8 cellular contexts compared by ENCODE assay signal in the genomic region with DNA sequence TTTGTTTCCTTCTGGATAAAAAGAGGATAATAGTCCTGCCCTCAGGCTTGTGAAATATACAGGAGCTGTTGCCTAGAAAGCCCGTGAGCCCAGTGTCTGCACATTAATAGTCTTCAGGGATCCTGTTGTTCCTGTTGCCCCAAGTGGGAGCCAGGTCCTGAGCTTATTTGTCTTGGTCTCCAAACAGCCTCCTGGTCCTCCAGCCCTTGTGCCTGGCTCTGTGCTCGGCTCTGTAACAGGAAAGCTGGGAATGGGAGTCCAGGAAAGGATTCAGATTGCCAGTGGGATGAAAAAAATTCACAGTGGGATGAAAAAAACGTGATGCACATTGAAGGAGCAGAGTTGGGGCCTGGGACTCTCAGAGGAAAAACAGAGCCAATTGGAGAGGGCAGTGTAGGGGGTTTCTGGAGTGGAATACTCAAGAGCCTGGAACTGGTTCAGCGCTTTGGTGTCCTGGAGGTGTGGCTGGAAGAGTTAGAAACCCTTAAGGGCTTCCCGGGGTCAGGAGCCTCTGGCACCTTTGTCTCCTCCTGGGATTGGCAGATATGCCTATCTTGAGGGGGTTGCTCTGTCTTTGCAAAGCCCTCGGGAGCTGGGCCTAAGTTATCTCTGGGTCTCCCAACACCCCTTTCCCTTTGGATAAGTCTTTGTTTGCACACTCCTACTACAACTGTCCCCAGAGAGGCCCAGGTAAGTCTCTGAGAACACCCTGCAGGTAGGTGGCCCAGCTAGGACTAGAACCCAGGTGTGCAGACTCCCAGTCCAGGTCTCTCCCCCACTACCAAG. TPM values are rescaled to one million over a fixed set of nuclear protein-coding genes. Genes with fewer than 3 reads are reported as not detected.
DNase-seq lines count a peak whose midpoint lies in the region; ATAC-seq, FAIRE-seq and TF ChIP-seq lines count a peak whose summit lies in the region.

No MANE protein-coding gene starts in this region.

- no peak for FAIRE-seq in HepG2 (lab: Jason Lieb, UNC)

- DNase-seq in activated T-cell treated with anti-CD3 and anti-CD28 coated beads, Interleukin-2, amount 50 U/mL, for 4 hours: no peak
- no peak for DNase-seq in activated T-cell treated with anti-CD3 and anti-CD28 coated beads, Interleukin-2, amount 50 U/mL, for 48 hours
- DNase-seq in adipocyte (ENCODE audit: low read depth) (no peak), HepG2 (ENCODE audit: low spot score) (no peak), transverse colon (no peak), NCI-H128 (lab: John Stamatoyannopoulos, UW; ENCODE audit: unreplicated experiment) (no peak), posterior vena cava (ENCODE audit: low spot score) (no peak)
- no peak for DNase-seq in activated CD4-positive, alpha-beta T cell treated with anti-CD3 and anti-CD28 coated beads, Interleukin-2, amount 50 U/mL, for 1 hour

- H3K4me1 Mint-ChIP-seq in activated T-cell treated with anti-CD3 and anti-CD28 coated beads, Interleukin-2, amount 50 U/mL, for 4 hours (ENCODE audit: low read depth): peaks cover 29% of the 10 kb centered on the region

- peaks cover 7% of the 10 kb centered on the region for H3K79me2 ChIP-seq in HepG2 (ENCODE audit: insufficient read depth, low read length)

- BruUV-seq in HepG2 (replicated peaks; lab: Mats Ljungman, UMichigan): no TSS peak

- POLR2A ChIA-PET in HepG2 (lab: Yijun Ruan, JAX): interaction anchor here (1.2 to 1.7 kb wide), 4 partner anchors 12 to 110 kb away, joined by 4 to 5 read pairs (median 4); partner anchors contain the start of gene ANAPC15

- H3K27me3 ChIP-seq in adipocyte (replicated peaks; ENCODE audit: control insufficient read depth, insufficient read depth, low read length) (peaks cover 9% of the 10 kb centered on the region), HepG2 (ENCODE audit: control insufficient read depth in 1 of 2, insufficient read depth in 2 of 2, low read length in 2 of 2) (peaks cover 3 to 20% of the 10 kb centered on the region in 2 experiments; a peak in 2 of 5 replicates), transverse colon (peaks cover 3% of the 10 kb centered on the region)

- TF ChIP-seq POLR2A in HepG2 (IDR thresholded peaks at IDR 0.05; ENCODE audit: insufficient read depth in 1 of 2, low read depth in 2 of 2, low read length in 2 of 2): no peak
- TF ChIP-seq POLR2A in transverse colon (IDR thresholded peaks at IDR 0.05): no peak

- TF ChIP-seq RAD21 in HepG2 (CRISPR knock-in tag; IDR thresholded peaks at IDR 0.05): no peak

- peak overlapping the region; percentile 15 for H3K27ac ChIP-seq in HepG2 (ENCODE audit: extremely low read length, insufficient read depth, low read length)
- peak overlapping the region; percentile 98 to 100 (median 99) for H3K27ac ChIP-seq in transverse colon

- H3K9me3 ChIP-seq in adipocyte (ENCODE audit: control insufficient read depth, low read length) (no peaks in the 10 kb centered on the region), HepG2 (ENCODE audit: low read length) (no peaks in the 10 kb centered on the region), transverse colon (no peaks in the 10 kb centered on the region)

- no peaks in the 10 kb centered on the region for H3K36me3 Mint-ChIP-seq in activated T-cell treated with anti-CD3 and anti-CD28 coated beads, Interleukin-2, amount 50 U/mL, for 4 hours (ENCODE audit: insufficient read depth)

- H3K4me1 ChIP-seq in adipocyte (ENCODE audit: control insufficient read depth, insufficient read depth, low read length): peaks cover 18% of the 10 kb centered on the region
- peaks cover 35% of the 10 kb centered on the region for H3K4me1 ChIP-seq in HepG2 (ENCODE audit: insufficient read depth, low read length)
- peaks cover 5 to 27% (median 22%) of the 10 kb centered on the region in 4 donors for H3K4me1 ChIP-seq in transverse colon

- TF ChIP-seq CTCF in HepG2 (CRISPR knock-in tag; IDR thresholded peaks at IDR 0.05) (no peak), transverse colon (IDR thresholded peaks at IDR 0.05) (no peak)

- no peak for ATAC-seq in activated T-cell treated with anti-CD3 and anti-CD28 coated beads, Interleukin-2, amount 50 U/mL, for 4 hours
- ATAC-seq in HepG2: peak; percentile 5

- H3K4me3 ChIP-seq in adipocyte (ENCODE audit: low read length) (peak overlapping the region; percentile 89), HepG2 (replicated peaks in 1 of 3; ENCODE audit: insufficient read depth in 1 of 3, low read depth in 2 of 3, low read length in 3 of 3) (peak overlapping the region; percentile 83 to 90 (median 85)), transverse colon (peak overlapping the region; percentile 14 to 95 (median 88))

- TF ChIP-seq EP300 in HepG2 (IDR thresholded peaks at IDR 0.05; ENCODE audit: low read depth in 2 of 2, low read length in 2 of 2): no peak
- no peak for TF ChIP-seq EP300 in HepG2 (CRISPR knock-in tag; IDR thresholded peaks at IDR 0.05; ENCODE audit: borderline replicate concordance)
- no peak for TF ChIP-seq EP300 in transverse colon (IDR thresholded peaks at IDR 0.05; ENCODE audit: low read depth)

- no peaks in the 10 kb centered on the region for H4K20me1 ChIP-seq in HepG2 (ENCODE audit: insufficient read depth, low read length)

- WGBS in HepG2 (ENCODE audit: low lambda C conversion rate): 2% methylated on average over 5 of the region's 6 CpGs
- WGBS in transverse colon (ENCODE audit: low coverage in 1 of 2), 2 donors: 57 to 68% methylated on average over 2 to 6 of the region's 6 CpGs

- no peaks in the 10 kb centered on the region for H3K9me3 Mint-ChIP-seq in activated T-cell treated with anti-CD3 and anti-CD28 coated beads, Interleukin-2, amount 50 U/mL, for 4 hours

- H3K36me3 ChIP-seq in adipocyte (ENCODE audit: control insufficient read depth, insufficient read depth, low read length, severe bottlenecking): peaks cover 7% of the 10 kb centered on the region
- no peaks in the 10 kb centered on the region for H3K36me3 ChIP-seq in HepG2 (replicated peaks in 1 of 2; ENCODE audit: control insufficient read depth in 1 of 2, insufficient read depth in 2 of 2, low read length in 2 of 2)
- H3K36me3 ChIP-seq in transverse colon: no peaks in the 10 kb centered on the region

- CTCF ChIA-PET in HepG2 (lab: Yijun Ruan, JAX; ENCODE audit: low intra/inter-chr PET ratio, low total read pairs): no interaction called here

- H3K4me3 Mint-ChIP-seq in activated T-cell treated with anti-CD3 and anti-CD28 coated beads, Interleukin-2, amount 50 U/mL, for 4 hours: peak overlapping the region; percentile 86

- intact Hi-C loops in HepG2 (cut with micrococcal nuclease; ENCODE audit: unreplicated experiment): no loop called here
- intact Hi-C loops in transverse colon (cut with DNase I; ENCODE audit: low total_unique reads): no loop called here
- intact Hi-C loops in posterior vena cava (cut with DNase I): loop anchor here in 1 of 2 donors (10.0 kb wide), 2 partner anchors 197 to 213 kb away; partner anchors contain the start of gene CLPB

- H2AFZ ChIP-seq in HepG2 (ENCODE audit: low read length): peak overlapping the region; percentile 47

- in situ Hi-C loops in HepG2 (cut with HindIII; ENCODE audit: extremely low pct_ligation_motif_present, low pct_unique_long_range_greater_than_20kb) (no loop called here), transverse colon (cut with MboI; ENCODE audit: low pct_ligation_motif_present in 1 of 4, low pct_unique_long_range_greater_than_20kb in 1 of 4, low sequenced_read_pairs in 3 of 4) (no loop called here)

- H3K9ac ChIP-seq in adipocyte (ENCODE audit: low read length) (peak overlapping the region; percentile 94), HepG2 (ENCODE audit: insufficient read depth, low read depth, low read length) (peak overlapping the region; percentile 53; the same call in 1 of the 2 replicates)

- H3K4me2 ChIP-seq in HepG2 (ENCODE audit: low read depth, low read length): peak overlapping the region; percentile 93

- H3K27me3 Mint-ChIP-seq in activated T-cell treated with anti-CD3 and anti-CD28 coated beads, Interleukin-2, amount 50 U/mL, for 4 hours (ENCODE audit: low read depth): peaks cover 9% of the 10 kb centered on the region

RNA-seq across cellular contexts. Expression of gene INPPL1, which starts 2.3 kb away (rescaled TPM):
- 10 to 100 TPM; 69.5 to 90.2 (median 79.5) TPM for total RNA-seq in activated T-cell treated with anti-CD3 and anti-CD28 coated beads, Interleukin-2, amount 50 U/mL, for 4 hours
- 14.4 and 29.1 TPM in 2 replicates for total RNA-seq in HepG2 (2016; rRNA removed; fragmentation: Illumina TruSeq; extraction: Trizol)
- 21.4 and 25.1 TPM in 2 replicates for total RNA-seq in HepG2 (2016; cell fraction: cytosol; rRNA removed; fragmentation: Illumina TruSeq; extraction: Trizol; ENCODE audit: low read depth)
- total RNA-seq in HepG2 (2016; cell fraction: insoluble cytoplasmic fraction; rRNA removed; fragmentation: Illumina TruSeq; extraction: Trizol): 10.8 and 29.6 TPM in 2 replicates
- 10.1 and 10.8 TPM in 2 replicates for total RNA-seq in HepG2 (2016; cell fraction: membrane; rRNA removed; fragmentation: Illumina TruSeq; extraction: Trizol)
- 31.6 and 36.2 TPM in 2 replicates for total RNA-seq in HepG2 (2016; cell fraction: nucleus; rRNA removed; fragmentation: Illumina TruSeq; extraction: Trizol)
- 66.9 and 80.4 TPM in 2 replicates for polyA plus RNA-seq in HepG2 (2011; rRNA removed)
- polyA plus RNA-seq in HepG2 (2011; cell fraction: cytosol; rRNA removed): 19.0 and 23.6 TPM in 2 replicates
- 500 and 631 TPM in 2 replicates for polyA plus RNA-seq in HepG2 (2011; cell fraction: nucleus; rRNA removed)
- 32.6 and 49.5 TPM in 2 replicates for polyA plus RNA-seq in HepG2 (2012)
- 1.8 and 1.9 TPM in 2 replicates for polyA plus RNA-seq in HepG2 (2016; cell fraction: cytosol; fragmentation: Illumina TruSeq; extraction: Trizol; ENCODE audit: low read depth)
- 10.8 and 14.0 TPM in 2 replicates for polyA plus RNA-seq in HepG2 (2016; cell fraction: insoluble cytoplasmic fraction; fragmentation: Illumina TruSeq; extraction: Trizol; ENCODE audit: low read depth)
- 4.2 and 4.9 TPM in 2 replicates for polyA plus RNA-seq in HepG2 (2016; cell fraction: membrane; fragmentation: Illumina TruSeq; extraction: Trizol; ENCODE audit: low read depth)
- polyA plus RNA-seq in HepG2 (2016; cell fraction: nucleus; fragmentation: Illumina TruSeq; extraction: Trizol; ENCODE audit: insufficient read depth, low read depth): 127 and 134 TPM in 2 replicates
- 73.5 and 218 TPM in 2 replicates for polyA minus RNA-seq in HepG2 (2011; rRNA and poly(A)+ RNA removed; ENCODE audit: low replicate concordance)
- 27.6 and 29.9 TPM in 2 replicates for polyA minus RNA-seq in HepG2 (2011; cell fraction: cytosol; rRNA and poly(A)+ RNA removed)
- 106 and 116 TPM in 2 replicates for polyA minus RNA-seq in HepG2 (2011; cell fraction: nucleus; rRNA and poly(A)+ RNA removed)
- total RNA-seq in transverse colon: 100 to 1,000 TPM in 2 of 4 donors, 10 to 100 TPM in 2; 92.8 to 388 (median 157) TPM
- total RNA-seq in posterior vena cava: 100 to 1,000 TPM; 108 to 110 TPM

RNA-seq across cellular contexts. Expression of gene FOLR2, which starts 5.7 kb away (rescaled TPM):
- not detected for total RNA-seq in activated T-cell treated with anti-CD3 and anti-CD28 coated beads, Interleukin-2, amount 50 U/mL, for 4 hours
- total RNA-seq in HepG2 (2016; rRNA removed; fragmentation: Illumina TruSeq; extraction: Trizol) (not detected in 2 replicates), transverse colon (10 to 100 TPM in 1 of 4 donors, 1 to 10 TPM in 2, not detected in 1; 6.4 to 16.1 (median 8.6) TPM), posterior vena cava (10 to 100 TPM; 16.2 to 66.4 TPM)
- not detected in 2 replicates for total RNA-seq in HepG2 (2016; cell fraction: cytosol; rRNA removed; fragmentation: Illumina TruSeq; extraction: Trizol; ENCODE audit: low read depth)
- total RNA-seq in HepG2 (2016; cell fraction: insoluble cytoplasmic fraction; rRNA removed; fragmentation: Illumina TruSeq; extraction: Trizol): not detected in 2 replicates
- total RNA-seq in HepG2 (2016; cell fraction: membrane; rRNA removed; fragmentation: Illumina TruSeq; extraction: Trizol): not detected in 2 replicates
- total RNA-seq in HepG2 (2016; cell fraction: nucleus; rRNA removed; fragmentation: Illumina TruSeq; extraction: Trizol): not detected in 2 replicates
- 0.09 and 0.33 TPM in 2 replicates for polyA plus RNA-seq in HepG2 (2011; rRNA removed)
- 0.15 TPM in 2 replicates for polyA plus RNA-seq in HepG2 (2011; cell fraction: cytosol; rRNA removed)
- not detected in 2 replicates for polyA plus RNA-seq in HepG2 (2011; cell fraction: nucleus; rRNA removed)
- polyA plus RNA-seq in HepG2 (2012): 0.15 and 0.23 TPM in 2 replicates
- polyA plus RNA-seq in HepG2 (2016; cell fraction: cytosol; fragmentation: Illumina TruSeq; extraction: Trizol; ENCODE audit: low read depth): 0.15 TPM in 1 of 2 replicates, not detected in the other
- polyA plus RNA-seq in HepG2 (2016; cell fraction: insoluble cytoplasmic fraction; fragmentation: Illumina TruSeq; extraction: Trizol; ENCODE audit: low read depth): not detected in 2 replicates
- polyA plus RNA-seq in HepG2 (2016; cell fraction: membrane; fragmentation: Illumina TruSeq; extraction: Trizol; ENCODE audit: low read depth): not detected in 2 replicates
- polyA plus RNA-seq in HepG2 (2016; cell fraction: nucleus; fragmentation: Illumina TruSeq; extraction: Trizol; ENCODE audit: insufficient read depth, low read depth): not detected in 2 replicates
- polyA minus RNA-seq in HepG2 (2011; rRNA and poly(A)+ RNA removed; ENCODE audit: low replicate concordance): 0.21 and 0.86 TPM in 2 replicates
- polyA minus RNA-seq in HepG2 (2011; cell fraction: cytosol; rRNA and poly(A)+ RNA removed): not detected in 2 replicates
- not detected in 2 replicates for polyA minus RNA-seq in HepG2 (2011; cell fraction: nucleus; rRNA and poly(A)+ RNA removed)

RNA-seq across cellular contexts. Expression of gene PHOX2A, which starts 21.7 kb away (rescaled TPM):
- total RNA-seq in activated T-cell treated with anti-CD3 and anti-CD28 coated beads, Interleukin-2, amount 50 U/mL, for 4 hours: not detected
- total RNA-seq in HepG2 (2016; rRNA removed; fragmentation: Illumina TruSeq; extraction: Trizol) (not detected in 2 replicates), transverse colon (1 to 10 TPM in 1 of 4 donors, under 1 TPM in 3; 0.41 to 2.6 (median 0.70) TPM), posterior vena cava (not detected)
- not detected in 2 replicates for total RNA-seq in HepG2 (2016; cell fraction: cytosol; rRNA removed; fragmentation: Illumina TruSeq; extraction: Trizol; ENCODE audit: low read depth)
- not detected in 2 replicates for total RNA-seq in HepG2 (2016; cell fraction: insoluble cytoplasmic fraction; rRNA removed; fragmentation: Illumina TruSeq; extraction: Trizol)
- total RNA-seq in HepG2 (2016; cell fraction: membrane; rRNA removed; fragmentation: Illumina TruSeq; extraction: Trizol): not detected in 2 replicates
- total RNA-seq in HepG2 (2016; cell fraction: nucleus; rRNA removed; fragmentation: Illumina TruSeq; extraction: Trizol): not detected in 2 replicates
- not detected in 2 replicates for polyA plus RNA-seq in HepG2 (2011; rRNA removed)
- polyA plus RNA-seq in HepG2 (2011; cell fraction: cytosol; rRNA removed): not detected in 2 replicates
- polyA plus RNA-seq in HepG2 (2011; cell fraction: nucleus; rRNA removed): not detected in 2 replicates
- polyA plus RNA-seq in HepG2 (2012): not detected in 2 replicates
- polyA plus RNA-seq in HepG2 (2016; cell fraction: cytosol; fragmentation: Illumina TruSeq; extraction: Trizol; ENCODE audit: low read depth): not detected in 2 replicates
- not detected in 2 replicates for polyA plus RNA-seq in HepG2 (2016; cell fraction: insoluble cytoplasmic fraction; fragmentation: Illumina TruSeq; extraction: Trizol; ENCODE audit: low read depth)
- polyA plus RNA-seq in HepG2 (2016; cell fraction: membrane; fragmentation: Illumina TruSeq; extraction: Trizol; ENCODE audit: low read depth): not detected in 2 replicates
- polyA plus RNA-seq in HepG2 (2016; cell fraction: nucleus; fragmentation: Illumina TruSeq; extraction: Trizol; ENCODE audit: insufficient read depth, low read depth): not detected in 2 replicates
- not detected in 2 replicates for polyA minus RNA-seq in HepG2 (2011; rRNA and poly(A)+ RNA removed; ENCODE audit: low replicate concordance)
- polyA minus RNA-seq in HepG2 (2011; cell fraction: cytosol; rRNA and poly(A)+ RNA removed): not detected in 2 replicates
- polyA minus RNA-seq in HepG2 (2011; cell fraction: nucleus; rRNA and poly(A)+ RNA removed): not detected in 2 replicates

RNA-seq across cellular contexts. Expression of gene FOLR1, which starts 30.4 kb away (rescaled TPM):
- total RNA-seq in activated T-cell treated with anti-CD3 and anti-CD28 coated beads, Interleukin-2, amount 50 U/mL, for 4 hours: under 1 TPM in 2 of 3 donors, not detected in 1; 0.20 to 0.24 TPM
- total RNA-seq in HepG2 (2016; rRNA removed; fragmentation: Illumina TruSeq; extraction: Trizol): not detected in 2 replicates
- total RNA-seq in HepG2 (2016; cell fraction: cytosol; rRNA removed; fragmentation: Illumina TruSeq; extraction: Trizol; ENCODE audit: low read depth): not detected in 2 replicates
- total RNA-seq in HepG2 (2016; cell fraction: insoluble cytoplasmic fraction; rRNA removed; fragmentation: Illumina TruSeq; extraction: Trizol): not detected in 2 replicates
- total RNA-seq in HepG2 (2016; cell fraction: membrane; rRNA removed; fragmentation: Illumina TruSeq; extraction: Trizol): not detected in 2 replicates
- not detected in 2 replicates for total RNA-seq in HepG2 (2016; cell fraction: nucleus; rRNA removed; fragmentation: Illumina TruSeq; extraction: Trizol)
- 0.20 and 0.26 TPM in 2 replicates for polyA plus RNA-seq in HepG2 (2011; rRNA removed)
- 0.12 and 0.17 TPM in 2 replicates for polyA plus RNA-seq in HepG2 (2011; cell fraction: cytosol; rRNA removed)
- 0.23 TPM in 1 of 2 replicates, not detected in the other for polyA plus RNA-seq in HepG2 (2011; cell fraction: nucleus; rRNA removed)
- not detected in 2 replicates for polyA plus RNA-seq in HepG2 (2012)
- not detected in 2 replicates for polyA plus RNA-seq in HepG2 (2016; cell fraction: cytosol; fragmentation: Illumina TruSeq; extraction: Trizol; ENCODE audit: low read depth)
- not detected in 2 replicates for polyA plus RNA-seq in HepG2 (2016; cell fraction: insoluble cytoplasmic fraction; fragmentation: Illumina TruSeq; extraction: Trizol; ENCODE audit: low read depth)
- polyA plus RNA-seq in HepG2 (2016; cell fraction: membrane; fragmentation: Illumina TruSeq; extraction: Trizol; ENCODE audit: low read depth): not detected in 2 replicates
- not detected in 2 replicates for polyA plus RNA-seq in HepG2 (2016; cell fraction: nucleus; fragmentation: Illumina TruSeq; extraction: Trizol; ENCODE audit: insufficient read depth, low read depth)
- polyA minus RNA-seq in HepG2 (2011; rRNA and poly(A)+ RNA removed; ENCODE audit: low replicate concordance): 188 TPM in 1 of 2 replicates, not detected in the other
- 1.3 and 1.7 TPM in 2 replicates for polyA minus RNA-seq in HepG2 (2011; cell fraction: cytosol; rRNA and poly(A)+ RNA removed)
- 0.62 and 0.90 TPM in 2 replicates for polyA minus RNA-seq in HepG2 (2011; cell fraction: nucleus; rRNA and poly(A)+ RNA removed)
- total RNA-seq in transverse colon: not detected
- total RNA-seq in posterior vena cava: not detected
